19 cellular contexts compared by ENCODE assay signal in the genomic region with DNA sequence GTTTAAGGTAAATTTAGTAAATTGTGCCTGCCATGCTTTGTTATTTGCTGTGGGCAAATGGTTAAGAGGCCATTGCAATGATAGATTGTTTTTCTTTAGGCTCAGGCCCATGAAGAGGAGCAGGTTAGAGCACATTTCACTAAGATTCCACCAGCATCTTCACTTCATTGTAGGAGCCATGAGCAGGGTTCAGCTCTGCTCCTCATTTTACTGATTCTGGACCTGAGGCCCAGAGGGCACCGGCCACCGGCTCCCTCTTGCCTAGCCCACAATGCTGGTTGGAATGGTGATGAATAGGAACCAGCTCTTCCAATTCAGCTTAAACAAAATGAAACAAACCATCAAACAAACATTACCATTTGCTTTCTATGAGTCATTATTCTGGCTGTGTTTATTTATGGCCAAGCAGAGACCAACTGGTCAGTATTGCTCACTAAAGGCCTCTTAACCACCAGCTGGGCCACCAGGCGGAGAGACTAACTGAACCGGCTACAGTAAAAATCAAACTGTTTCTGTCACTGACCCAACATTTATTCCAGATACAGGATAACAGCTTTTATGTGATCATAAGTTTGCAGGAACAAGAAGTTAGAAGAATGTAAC.
A peak's percentile ranks its signal among the peaks of the same experiment; 100 is the strongest.
DNase-seq lines count a peak whose midpoint lies in the region; ATAC-seq and TF ChIP-seq lines count a peak whose summit lies in the region.
"Had no signal": no experiment of that assay in that cellular context is flagged by ENCODE, and none has a peak within 500 bp of the region (broad histone marks: within the 10 kb centered on the region; RNA-seq: fewer than 3 reads in every experiment).

No MANE protein-coding gene starts in this region.

- H3K4me3 ChIP-seq in AG04450 (ENCODE audit: low read depth, low read length) (no peak overlapping the region), adipocyte (ENCODE audit: low read length) (no peak overlapping the region), H7 (ENCODE audit: insufficient read depth, low read depth, low read length) (no peak overlapping the region)

- peak overlapping the region; percentile 55 for H3K27ac Mint-ChIP-seq in HFFc6
- H3K27ac Mint-ChIP-seq: activated T-cell treated with anti-CD3 and anti-CD28 coated beads, Interleukin-2, amount 50 U/mL, for 24 hours; B cell; stimulated activated naive CD8-positive, alpha-beta T cell treated with anti-CD3 and anti-CD28 coated beads, Interleukin-15, Interleukin-2, amounts not matched to agents 100 ng/mL and 50 ng/mL, for 24 hours had no signal

- peaks cover 2% of the 10 kb centered on the region; the same call in 1 of the 2 replicates for H3K27me3 Mint-ChIP-seq in HFFc6 (ENCODE audit: insufficient read depth)

- H3K9ac ChIP-seq in adipocyte (ENCODE audit: low read length): no peak overlapping the region
- H3K9ac ChIP-seq: KMS-11 had no signal

- TF ChIP-seq CTCF in AG04450 (IDR thresholded peaks at IDR 0.05; ENCODE audit: low read depth, low read length) (peak; percentile 30), HFFc6 (IDR thresholded peaks at IDR 0.05) (peak; percentile 33; the same call in 1 of the 2 replicates)

- peaks cover 43% of the 10 kb centered on the region for H3K4me1 Mint-ChIP-seq in HFFc6 (ENCODE audit: low read depth)

- H3K36me3 Mint-ChIP-seq in HFFc6 (ENCODE audit: low read depth): no peaks in the 10 kb centered on the region

- peak; percentile 44 for DNase-seq in AG04450 (ENCODE audit: low read depth, low spot score)
- peak; percentile 58 for DNase-seq in HFFc6
- DNase-seq in adipocyte (ENCODE audit: low read depth): peak; percentile 22
- DNase-seq in iris pigment epithelial cell (ENCODE audit: low read depth): peak; percentile 76
- no peak for DNase-seq in NCI-H1105 treated with DMSO at 0.1 percent for 48 hours (lab: John Stamatoyannopoulos, UW)
- no peak for DNase-seq in iPS-NIHi11 (ENCODE audit: low spot score)
- DNase-seq in H7: no peak
- DNase-seq: activated CD4-positive, alpha-beta T cell treated with anti-CD3 and anti-CD28 coated beads for 1 hour; activated T-cell treated with anti-CD3 and anti-CD28 coated beads, Interleukin-2, amount 50 U/mL, for 24 hours; amniotic stem cell; GDM1; NCI-H2081; nephron progenitor cell; T-helper 1 cell had no signal

- no peaks in the 10 kb centered on the region for H3K36me3 ChIP-seq in adipocyte (ENCODE audit: control insufficient read depth, insufficient read depth, low read length, severe bottlenecking)
- H3K36me3 ChIP-seq in H7 (replicated peaks; ENCODE audit: control insufficient read depth, insufficient read depth, low read length): no peaks in the 10 kb centered on the region

- H3K9me3 ChIP-seq in AG04450 (ENCODE audit: control insufficient read depth, insufficient read depth, low read length) (no peaks in the 10 kb centered on the region), adipocyte (ENCODE audit: control insufficient read depth, low read length) (no peaks in the 10 kb centered on the region)

- no peak overlapping the region for H3K27ac ChIP-seq in AG04450 (ENCODE audit: low read depth, low read length)
- H3K27ac ChIP-seq: KMS-11 had no signal

- no peaks in the 10 kb centered on the region for H3K27me3 ChIP-seq in AG04450 (ENCODE audit: control insufficient read depth, insufficient read depth, low read length)
- H3K27me3 ChIP-seq in adipocyte (replicated peaks; ENCODE audit: control insufficient read depth, insufficient read depth, low read length): no peaks in the 10 kb centered on the region
- no peaks in the 10 kb centered on the region for H3K27me3 ChIP-seq in H7 (ENCODE audit: control insufficient read depth, insufficient read depth, low read length)

- POLR2A ChIA-PET in AG04450 (lab: Yijun Ruan, JAX): interaction anchor here (0.7 to 1.8 kb wide), 3 partner anchors 9 to 196 kb away, joined by 3 to 7 read pairs (median 5); no protein-coding TSS in a partner anchor

- H3K4me1 ChIP-seq in adipocyte (ENCODE audit: control insufficient read depth, insufficient read depth, low read length): peaks cover 9% of the 10 kb centered on the region

- no peak overlapping the region for H3K4me3 Mint-ChIP-seq in HFFc6
- H3K4me3 Mint-ChIP-seq: activated T-cell treated with anti-CD3 and anti-CD28 coated beads, Interleukin-2, amount 50 U/mL, for 24 hours; B cell; nephron progenitor cell; stimulated activated naive CD8-positive, alpha-beta T cell treated with anti-CD3 and anti-CD28 coated beads, Interleukin-15, Interleukin-2, amounts not matched to agents 100 ng/mL and 50 ng/mL, for 24 hours had no signal

- no peaks in the 10 kb centered on the region for H3K9me3 Mint-ChIP-seq in HFFc6
- H3K9me3 Mint-ChIP-seq: activated T-cell treated with anti-CD3 and anti-CD28 coated beads, Interleukin-2, amount 50 U/mL, for 24 hours; nephron progenitor cell; stimulated activated naive CD8-positive, alpha-beta T cell treated with anti-CD3 and anti-CD28 coated beads, Interleukin-15, Interleukin-2, amounts not matched to agents 100 ng/mL and 50 ng/mL, for 24 hours had no signal

- CTCF ChIA-PET in AG04450 (lab: Charles Lee): interaction anchor here (0.8 to 4.4 kb wide), 7 partner anchors 9 to 319 kb away, joined by 3 to 95 read pairs (median 6); no protein-coding TSS in a partner anchor

- no peak for ATAC-seq in GM21390 (IDR thresholded peaks at IDR 0.05; ENCODE audit: unreplicated experiment)
- ATAC-seq: sciatic nerve had no signal

Comparison
In these comparisons a context has a peak if more than half of its experiments do, and no peak if none do; other contexts are left out.
1. DNase-seq: peak in AG04450 (single experiment), HFFc6 (single experiment), adipocyte (single experiment) and iris pigment epithelial cell (single experiment); none in NCI-H1105 treated with DMSO at 0.1 percent for 48 hours (single experiment), iPS-NIHi11 (single experiment) and H7 (single experiment).